In the genomic region with DNA sequence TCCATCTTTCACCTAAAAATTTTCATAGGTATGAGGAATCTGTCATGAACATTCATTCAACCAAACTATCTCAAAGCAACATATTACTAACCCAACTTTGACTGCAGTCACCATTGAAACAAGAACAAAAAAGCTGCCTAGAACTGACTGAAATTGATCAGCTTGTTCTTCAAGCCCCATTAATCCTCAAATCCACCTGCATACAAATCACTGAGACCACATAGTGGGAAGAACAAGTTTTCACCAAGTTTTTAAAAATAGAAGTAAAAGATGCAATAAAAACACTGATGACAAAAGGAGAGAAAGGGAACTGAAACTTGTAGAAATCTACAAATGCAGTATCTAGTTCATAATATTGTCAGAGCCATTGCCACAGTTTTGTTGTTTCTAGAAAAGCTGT, we compare ENCODE assay signal across 9 cellular contexts. TPM values are rescaled to one million over a fixed set of nuclear protein-coding genes. Genes with fewer than 3 reads are reported as not detected.
DNase-seq lines count a peak whose midpoint lies in the region; ATAC-seq and TF ChIP-seq lines count a peak whose summit lies in the region.
"Had no signal": no experiment of that assay in that cellular context is flagged by ENCODE, and none has a peak within 500 bp of the region (broad histone marks: within the 10 kb centered on the region; RNA-seq: fewer than 3 reads in every experiment).

No MANE protein-coding gene starts in this region.

- POLR2A ChIA-PET in Panc1 (lab: Charles Lee) = interaction anchor here (0.7 kb wide), 1 partner anchor 11 kb away, joined by 3 read pairs; no protein-coding TSS in a partner anchor

- H3K9me3 ChIP-seq in Panc1 (ENCODE audit: control insufficient read depth, insufficient read depth, low read depth, low read length) (no peaks in the 10 kb centered on the region), osteoblast (ENCODE audit: low read depth, low read length) (no peaks in the 10 kb centered on the region)

- TF ChIP-seq CTCF in Panc1 (IDR thresholded peaks at IDR 0.05) (no peak), osteoblast (IDR thresholded peaks at IDR 0.05; ENCODE audit: extremely low read depth, low read depth, low read length) (no peak), natural killer cell (IDR thresholded peaks at IDR 0.05) (no peak)

- H3K27me3 Mint-ChIP-seq in natural killer cell (ENCODE audit: low read depth in 2 of 2) = peaks cover 35 to 56% of the 10 kb centered on the region in 2 donors
- H3K27me3 Mint-ChIP-seq in activated naive CD4-positive, alpha-beta T cell treated with anti-CD3 and anti-CD28 coated beads, Interleukin-2, amount 10 ng/mL, durations not matched to agents 7 days and 5 days = peaks cover 60% of the 10 kb centered on the region

- CTCF ChIA-PET in Panc1 (lab: Charles Lee) = no interaction called here
- CTCF ChIA-PET in activated naive CD4-positive, alpha-beta T cell treated with anti-CD3 and anti-CD28 coated beads, Interleukin-2, amount 10 ng/mL, durations not matched to agents 7 days and 5 days (lab: Charles Lee) = interaction anchor here (1.2 to 1.9 kb wide), 2 partner anchors 114 to 190 kb away, joined by 4 to 6 read pairs; no protein-coding TSS in a partner anchor

- H3K27ac Mint-ChIP-seq in natural killer cell = no peak overlapping the region
- no peak overlapping the region for H3K27ac Mint-ChIP-seq in activated naive CD4-positive, alpha-beta T cell treated with anti-CD3 and anti-CD28 coated beads, Interleukin-2, amount 10 ng/mL, durations not matched to agents 7 days and 5 days

- no peak for DNase-seq in Panc1 (ENCODE audit: low read depth, low spot score)
- DNase-seq in osteoblast (ENCODE audit: insufficient read length, low spot score, missing footprints) = no peak
- no peak for DNase-seq in natural killer cell
- DNase-seq in AG20443 (ENCODE audit: low spot score) = no peak
- DNase-seq in activated naive CD4-positive, alpha-beta T cell treated with anti-CD3 and anti-CD28 coated beads, Interleukin-2, amount 10 ng/mL, durations not matched to agents 7 days and 5 days = no peak
- DNase-seq in activated CD4-positive, alpha-beta T cell treated with anti-CD3 and anti-CD28 coated beads for 1 hour = no peak

- H3K4me1 ChIP-seq in Panc1 (ENCODE audit: control insufficient read depth, insufficient read depth, low read length) (peaks cover 13% of the 10 kb centered on the region), osteoblast (ENCODE audit: insufficient read depth, low read length) (peaks cover 73% of the 10 kb centered on the region)

- H2AFZ ChIP-seq in osteoblast (ENCODE audit: low read length) = no peak overlapping the region

- H3K27ac ChIP-seq in Panc1 (ENCODE audit: low read length) = 0 out of 2 replicates have a peak overlapping the region, but pooled peaks have one; percentile 7
- peak overlapping the region; percentile 73 for H3K27ac ChIP-seq in osteoblast (ENCODE audit: low read depth, low read length)

- no peaks in the 10 kb centered on the region for H4K20me1 ChIP-seq in osteoblast (ENCODE audit: insufficient read depth, low read length)

- no peaks in the 10 kb centered on the region for H3K9me3 Mint-ChIP-seq in natural killer cell
- H3K9me3 Mint-ChIP-seq in activated naive CD4-positive, alpha-beta T cell treated with anti-CD3 and anti-CD28 coated beads, Interleukin-2, amount 10 ng/mL, durations not matched to agents 7 days and 5 days = no peaks in the 10 kb centered on the region

- H3K4me2 ChIP-seq in osteoblast (ENCODE audit: insufficient read depth, low read length) = peak overlapping the region; percentile 79

- ATAC-seq in GM18508 (IDR thresholded peaks at IDR 0.05; ENCODE audit: insufficient read depth, unreplicated experiment) = peak; percentile 60
- peak; percentile 85 for ATAC-seq in HG02588 (IDR thresholded peaks at IDR 0.05; ENCODE audit: unreplicated experiment)
- no peak for ATAC-seq in Panc1
- no peak for ATAC-seq in natural killer cell
- ATAC-seq: HCT116 had no signal

- no peaks in the 10 kb centered on the region for H3K36me3 Mint-ChIP-seq in natural killer cell
- no peaks in the 10 kb centered on the region for H3K36me3 Mint-ChIP-seq in activated naive CD4-positive, alpha-beta T cell treated with anti-CD3 and anti-CD28 coated beads, Interleukin-2, amount 10 ng/mL, durations not matched to agents 7 days and 5 days

- no TSS peak for BruUV-seq in Panc1 (replicated peaks; lab: Mats Ljungman, UMichigan)

- no peaks in the 10 kb centered on the region for H3K27me3 ChIP-seq in Panc1 (ENCODE audit: control insufficient read depth, insufficient read depth, low read length)
- no peaks in the 10 kb centered on the region for H3K27me3 ChIP-seq in osteoblast (ENCODE audit: insufficient read depth, low read length)

- H3K4me3 ChIP-seq in Panc1 (ENCODE audit: low read depth in 2 of 2, low read length in 2 of 2) (no peak overlapping the region), osteoblast (ENCODE audit: insufficient read depth, low read length) (peak overlapping the region; percentile 57)

- H3K36me3 ChIP-seq in Panc1 (ENCODE audit: control insufficient read depth, insufficient read depth, low read length) (no peaks in the 10 kb centered on the region), osteoblast (ENCODE audit: insufficient read depth, low read length) (no peaks in the 10 kb centered on the region)

- peaks cover 0 to 4% of the 10 kb centered on the region in 2 donors for H3K4me1 Mint-ChIP-seq in natural killer cell
- peaks cover 14% of the 10 kb centered on the region for H3K4me1 Mint-ChIP-seq in activated naive CD4-positive, alpha-beta T cell treated with anti-CD3 and anti-CD28 coated beads, Interleukin-2, amount 10 ng/mL, durations not matched to agents 7 days and 5 days

- in situ Hi-C loops in Panc1 (cut with HindIII; ENCODE audit: low pct_unique_long_range_greater_than_20kb, low sequenced_read_pairs) = no loop called here

- peaks cover 79% of the 10 kb centered on the region for H3K79me2 ChIP-seq in osteoblast (ENCODE audit: insufficient read depth, low read length)

- no peak overlapping the region for H3K4me3 Mint-ChIP-seq in natural killer cell
- H3K4me3 Mint-ChIP-seq in activated naive CD4-positive, alpha-beta T cell treated with anti-CD3 and anti-CD28 coated beads, Interleukin-2, amount 10 ng/mL, durations not matched to agents 7 days and 5 days = no peak overlapping the region

- intact Hi-C loops in Panc1 (cut with micrococcal nuclease; ENCODE audit: unreplicated experiment) (no loop called here), natural killer cell (cut with micrococcal nuclease) (no loop called here)

RNA-seq across cellular contexts. Expression of gene SORT1, which starts 6.1 kb away (rescaled TPM):
- total RNA-seq in Panc1 (2021; ENCODE audit: unreplicated experiment) (25.1 TPM), osteoblast (45.1 and 48.5 TPM in 2 replicates), natural killer cell (1 to 10 TPM; 2.7 to 7.1 (median 3.7) TPM)
- polyA plus RNA-seq in Panc1 (2012; ENCODE audit: insufficient read length) = 7.9 TPM

RNA-seq across cellular contexts. Expression of gene PSMA5, which starts 34.6 kb away (rescaled TPM):
- total RNA-seq in Panc1 (2021; ENCODE audit: unreplicated experiment) (118 TPM), osteoblast (41.5 and 45.6 TPM in 2 replicates), natural killer cell (10 to 100 TPM; 54.7 to 76.0 (median 59.6) TPM)
- 136 TPM for polyA plus RNA-seq in Panc1 (2012; ENCODE audit: insufficient read length)

Comparison
In these comparisons a context has a peak if more than half of its experiments do, and no peak if none do; other contexts are left out.
1. ATAC-seq: peak in GM18508 (single experiment) and HG02588 (single experiment); none in Panc1 (single experiment) and natural killer cell (0 of 3).